ENCODE assay signal across 8 cellular contexts in genomic region chr17:75848523-75849303, GRCh38. TPM values are rescaled to one million over a fixed set of nuclear protein-coding genes. Genes with fewer than 3 reads are reported as not detected.
DNase-seq lines count a peak whose midpoint lies in the region; ATAC-seq and TF ChIP-seq lines count a peak whose summit lies in the region.

No MANE protein-coding gene starts in this region.

- H3K27me3 Mint-ChIP-seq in activated CD4-positive, alpha-beta T cell treated with anti-CD3 and anti-CD28 coated beads, Interleukin-2, amount 10 ng/mL, durations not matched to agents 7 days and 5 days = no peaks in the 10 kb centered on the region
- H3K27me3 Mint-ChIP-seq in mesothelial cell of epicardium (ENCODE audit: low read depth) = no peaks in the 10 kb centered on the region

- CTCF ChIA-PET in activated CD4-positive, alpha-beta T cell treated with anti-CD3 and anti-CD28 coated beads, Interleukin-2, amount 10 ng/mL, durations not matched to agents 7 days and 5 days (lab: Charles Lee) = interaction anchor here (0.8 to 8.0 kb wide), 13 partner anchors 9 to 95 kb away, joined by 3 to 48 read pairs (median 4); partner anchors contain the start of gene UNK

- ATAC-seq in GM18517 (IDR thresholded peaks at IDR 0.05; ENCODE audit: unreplicated experiment) (no peak), HG02870 (IDR thresholded peaks at IDR 0.05; ENCODE audit: unreplicated experiment) (no peak)

- no peak overlapping the region for H3K4me3 Mint-ChIP-seq in activated CD4-positive, alpha-beta T cell treated with anti-CD3 and anti-CD28 coated beads, Interleukin-2, amount 10 ng/mL, durations not matched to agents 7 days and 5 days
- no peak overlapping the region for H3K4me3 Mint-ChIP-seq in mesothelial cell of epicardium

- H3K4me1 Mint-ChIP-seq in activated CD4-positive, alpha-beta T cell treated with anti-CD3 and anti-CD28 coated beads, Interleukin-2, amount 10 ng/mL, durations not matched to agents 7 days and 5 days = peaks cover 33% of the 10 kb centered on the region
- H3K4me1 Mint-ChIP-seq in mesothelial cell of epicardium = peaks cover 17% of the 10 kb centered on the region

- peaks cover 40% of the 10 kb centered on the region for H3K36me3 Mint-ChIP-seq in activated CD4-positive, alpha-beta T cell treated with anti-CD3 and anti-CD28 coated beads, Interleukin-2, amount 10 ng/mL, durations not matched to agents 7 days and 5 days (ENCODE audit: low read depth)
- H3K36me3 Mint-ChIP-seq in mesothelial cell of epicardium = peaks cover 21% of the 10 kb centered on the region

- TF ChIP-seq CTCF in GM12872 (IDR thresholded peaks at IDR 0.05; ENCODE audit: insufficient read depth, low read depth, low read length) = peak; percentile 83
- peak; percentile 72 for TF ChIP-seq CTCF in mesothelial cell of epicardium (IDR thresholded peaks at IDR 0.05; ENCODE audit: unreplicated experiment)

- DNase-seq in NCI-H2227 (lab: John Stamatoyannopoulos, UW; ENCODE audit: unreplicated experiment) = peak; percentile 74
- DNase-seq in activated CD4-positive, alpha-beta T cell treated with anti-CD3 and anti-CD28 coated beads, Interleukin-2, amount 10 ng/mL, durations not matched to agents 7 days and 5 days = peak; percentile 86
- peak; percentile 79 for DNase-seq in dermis blood vessel endothelial cell
- peak in 1 of 2 experiments; percentile 80 for DNase-seq in mesothelial cell of epicardium (ENCODE audit: low spot score in 2 of 2, unreplicated experiment in 2 of 2)
- DNase-seq in stimulated activated CD8-positive, alpha-beta memory T cell treated with anti-CD3 and anti-CD28 coated beads, Interleukin-7, amount 100 ng/mL, for 24 hours (ENCODE audit: low read depth) = peak; percentile 83

- H3K27ac Mint-ChIP-seq in activated CD4-positive, alpha-beta T cell treated with anti-CD3 and anti-CD28 coated beads, Interleukin-2, amount 10 ng/mL, durations not matched to agents 7 days and 5 days = peak overlapping the region; percentile 74
- no peak overlapping the region for H3K27ac Mint-ChIP-seq in mesothelial cell of epicardium

- POLR2A ChIA-PET in activated CD4-positive, alpha-beta T cell treated with anti-CD3 and anti-CD28 coated beads, Interleukin-2, amount 10 ng/mL, durations not matched to agents 7 days and 5 days (lab: Charles Lee) = interaction anchor here (0.5 to 0.6 kb wide), 3 partner anchors 50 to 415 kb away, joined by 3 to 6 read pairs (median 3); no protein-coding TSS in a partner anchor

- no peaks in the 10 kb centered on the region for H3K9me3 Mint-ChIP-seq in activated CD4-positive, alpha-beta T cell treated with anti-CD3 and anti-CD28 coated beads, Interleukin-2, amount 10 ng/mL, durations not matched to agents 7 days and 5 days
- no peaks in the 10 kb centered on the region for H3K9me3 Mint-ChIP-seq in mesothelial cell of epicardium

RNA-seq across cellular contexts. Expression of gene UNC13D, which starts 4.5 kb away (rescaled TPM):
- 100 to 1,000 TPM; 161 to 182 TPM for total RNA-seq in activated CD4-positive, alpha-beta T cell treated with anti-CD3 and anti-CD28 coated beads, Interleukin-2, amount 10 ng/mL, durations not matched to agents 7 days and 5 days
- total RNA-seq in dermis blood vessel endothelial cell = 3.2 and 3.4 TPM in 2 replicates
- 6.0 to 7.7 TPM (median 6.8 TPM) in 3 replicates for total RNA-seq in mesothelial cell of epicardium

RNA-seq across cellular contexts. Expression of gene WBP2, which starts 6.4 kb away (rescaled TPM):
- 10 to 100 TPM; 76.8 to 83.5 TPM for total RNA-seq in activated CD4-positive, alpha-beta T cell treated with anti-CD3 and anti-CD28 coated beads, Interleukin-2, amount 10 ng/mL, durations not matched to agents 7 days and 5 days
- 19.2 and 54.3 TPM in 2 replicates for total RNA-seq in dermis blood vessel endothelial cell
- total RNA-seq in mesothelial cell of epicardium = 42.3 to 46.0 TPM (median 45.8 TPM) in 3 replicates

RNA-seq across cellular contexts. Expression of gene TRIM47, which starts 29.7 kb away (rescaled TPM):
- total RNA-seq in activated CD4-positive, alpha-beta T cell treated with anti-CD3 and anti-CD28 coated beads, Interleukin-2, amount 10 ng/mL, durations not matched to agents 7 days and 5 days = 10 to 100 TPM; 33.9 to 43.4 TPM
- total RNA-seq in dermis blood vessel endothelial cell (89.1 and 109 TPM in 2 replicates), mesothelial cell of epicardium (2.8 to 3.1 TPM (median 2.9 TPM) in 3 replicates)

RNA-seq across cellular contexts. Expression of gene TRIM65, which starts 48.0 kb away (rescaled TPM):
- total RNA-seq in activated CD4-positive, alpha-beta T cell treated with anti-CD3 and anti-CD28 coated beads, Interleukin-2, amount 10 ng/mL, durations not matched to agents 7 days and 5 days = 10 to 100 TPM; 26.5 to 28.7 TPM
- total RNA-seq in dermis blood vessel endothelial cell (42.4 and 43.1 TPM in 2 replicates), mesothelial cell of epicardium (21.2 to 21.9 TPM (median 21.4 TPM) in 3 replicates)

RNA-seq across cellular contexts. Expression of gene MRPL38, which starts 56.0 kb away (rescaled TPM):
- 10 to 100 TPM; 95.9 to 97.5 TPM for total RNA-seq in activated CD4-positive, alpha-beta T cell treated with anti-CD3 and anti-CD28 coated beads, Interleukin-2, amount 10 ng/mL, durations not matched to agents 7 days and 5 days
- total RNA-seq in dermis blood vessel endothelial cell (24.0 and 49.3 TPM in 2 replicates), mesothelial cell of epicardium (77.8 to 91.1 TPM (median 82.2 TPM) in 3 replicates)

Comparison
In these comparisons a context has a peak if more than half of its experiments do, and no peak if none do; other contexts are left out.
1. RNA of gene UNC13D, which starts 4.5 kb away (total RNA-seq): 161 to 182 TPM in activated CD4-positive, alpha-beta T cell treated with anti-CD3 and anti-CD28 coated beads, Interleukin-2, amount 10 ng/mL, durations not matched to agents 7 days and 5 days; 6.0 to 7.7 TPM in mesothelial cell of epicardium and 3.2 to 3.4 TPM in dermis blood vessel endothelial cell; every median in the first group is over 10 times any median in the second.